8 cellular contexts compared by ENCODE assay signal in genomic region chr10:74586088-74586585, GRCh38.
DNase-seq lines count a peak whose midpoint lies in the region; ATAC-seq and TF ChIP-seq lines count a peak whose summit lies in the region.

No MANE protein-coding gene starts in this region.

- H3K27me3 ChIP-seq in mammary epithelial cell (ENCODE audit: insufficient read depth, low read length): no peaks in the 10 kb centered on the region

- no peak overlapping the region for H3K9ac ChIP-seq in mammary epithelial cell (ENCODE audit: insufficient read depth, low read length)

- H3K36me3 ChIP-seq in mammary epithelial cell (ENCODE audit: insufficient read depth, low read length): peaks cover 3% of the 10 kb centered on the region

- no peak overlapping the region for H3K4me2 ChIP-seq in mammary epithelial cell (ENCODE audit: insufficient read depth, low read depth, low read length)

- peak overlapping the region; percentile 32 for H3K27ac Mint-ChIP-seq in neural crest cell (ENCODE audit: unreplicated experiment)

- H3K4me3 ChIP-seq in mammary epithelial cell (replicated peaks in 1 of 3; ENCODE audit: insufficient read depth in 1 of 3, low read depth in 2 of 3, low read length in 3 of 3): no peak overlapping the region

- in situ Hi-C loops in mammary epithelial cell (cut with MboI; ENCODE audit: low sequenced_read_pairs in 2 of 2): no loop called here

- H3K4me1 ChIP-seq in mammary epithelial cell (ENCODE audit: insufficient read depth, low read length): peaks cover 20% of the 10 kb centered on the region

- TF ChIP-seq CTCF in C4-2B (conservative IDR thresholded peaks at IDR 0.05) (no peak), mammary epithelial cell (conservative IDR thresholded peaks at IDR 0.05 in 1 of 2, IDR thresholded peaks at IDR 0.05 in 1 of 2; ENCODE audit: extremely low read depth in 1 of 2, insufficient read depth in 1 of 2, low read depth in 1 of 2, low read length in 2 of 2) (no peak), neural crest cell (conservative IDR thresholded peaks at IDR 0.05) (no peak)

- no peaks in the 10 kb centered on the region for H3K79me2 ChIP-seq in mammary epithelial cell (ENCODE audit: insufficient read depth, low read length)

- H3K4me3 Mint-ChIP-seq in neural crest cell: no peak overlapping the region

- H4K20me1 ChIP-seq in mammary epithelial cell (ENCODE audit: insufficient read depth, low read length): no peaks in the 10 kb centered on the region

- H3K9me3 ChIP-seq in mammary epithelial cell (replicated peaks; ENCODE audit: insufficient read depth, low read length): no peaks in the 10 kb centered on the region

- H2AFZ ChIP-seq in mammary epithelial cell (ENCODE audit: low read depth, low read length): peak overlapping the region; percentile 18

- dilution Hi-C loops in mammary epithelial cell (cut with HindIII; ENCODE audit: low sequenced_read_pairs): no loop called here

- H3K9me3 Mint-ChIP-seq in neural crest cell: peaks cover 4% of the 10 kb centered on the region

- WGBS in mammary epithelial cell (ENCODE audit: low coverage, missing lambda C conversion rate): 0% methylated on average over 1 of the region's 1 CpG

- H3K27ac ChIP-seq in C4-2B (peak overlapping the region; percentile 15; the same call in 1 of the 2 replicates), mammary epithelial cell (ENCODE audit: insufficient read depth, low read depth, low read length) (no peak overlapping the region)

- DNase-seq in T follicular helper cell (ENCODE audit: low read depth) (peak; percentile 48), mammary epithelial cell (peak; percentile 23), neural crest cell (ENCODE audit: low read depth, low spot score) (no peak), NOMO-1 (lab: John Stamatoyannopoulos, UW; ENCODE audit: unreplicated experiment in 2 of 2) (no peak)

- peaks cover 4% of the 10 kb centered on the region for H3K36me3 Mint-ChIP-seq in neural crest cell (ENCODE audit: low read depth)

- ATAC-seq in GM21529 (IDR thresholded peaks at IDR 0.05; ENCODE audit: unreplicated experiment): peak; percentile 38
- ATAC-seq in HG02588 (IDR thresholded peaks at IDR 0.05; ENCODE audit: unreplicated experiment): no peak
- no peak for ATAC-seq in GM21786 (IDR thresholded peaks at IDR 0.05; ENCODE audit: unreplicated experiment)

- CTCF ChIA-PET in mammary epithelial cell (lab: Charles Lee; ENCODE audit: low non-redundant PET): no interaction called here

- BruUV-seq in mammary epithelial cell (replicated peaks; lab: Mats Ljungman, UMichigan): no TSS peak

- intact Hi-C loops in mammary epithelial cell (cut with micrococcal nuclease): no loop called here

- no peaks in the 10 kb centered on the region for H3K27me3 Mint-ChIP-seq in neural crest cell (ENCODE audit: low read depth)

- H3K4me1 Mint-ChIP-seq in neural crest cell: peaks cover 53% of the 10 kb centered on the region

Comparison
In these comparisons a context has a peak if more than half of its experiments do, and no peak if none do; other contexts are left out.
1. DNase-seq: peak in T follicular helper cell (single experiment) and mammary epithelial cell (single experiment); none in neural crest cell (single experiment) and NOMO-1 (0 of 2).